22 cellular contexts compared by ENCODE assay signal in genomic region chr15:88748081-88748480, GRCh38. TPM values are rescaled to one million over a fixed set of nuclear protein-coding genes. Genes with fewer than 3 reads are reported as not detected.
DNase-seq lines count a peak whose midpoint lies in the region; TF ChIP-seq lines count a peak whose summit lies in the region.
"Had no signal": no experiment of that assay in that cellular context is flagged by ENCODE, and none has a peak within 500 bp of the region (broad histone marks: within the 10 kb centered on the region; RNA-seq: fewer than 3 reads in every experiment).

No MANE protein-coding gene starts in this region.

- no peaks in the 10 kb centered on the region for H3K9me2 ChIP-seq in MM.1S (replicated peaks; ENCODE audit: insufficient read depth, low read length)
- H3K9me2 ChIP-seq: SK-N-SH had no signal

- no peak overlapping the region for H3K9ac ChIP-seq in MM.1S (ENCODE audit: low read length)
- H3K9ac ChIP-seq: SK-N-SH had no signal

- H3K4me3 ChIP-seq in ascending aorta (no peak overlapping the region), WERI-Rb-1 (ENCODE audit: low read depth, low read length) (no peak overlapping the region), MM.1S (ENCODE audit: low read length) (no peak overlapping the region)

- intact Hi-C loops in ascending aorta (cut with DNase I), result loop anchor here (1.0 to 5.0 kb wide), 3 partner anchors 57 to 91 kb away; no protein-coding TSS in a partner anchor

- no peak overlapping the region for H2AFZ ChIP-seq in MM.1S (ENCODE audit: low read length)

- H3K4me1 ChIP-seq in ascending aorta (peaks cover 4 to 48% of the 10 kb centered on the region in 2 donors), MM.1S (ENCODE audit: low read length) (peaks cover 8% of the 10 kb centered on the region)
- H3K4me1 ChIP-seq: BE2C had no signal

- H3K36me3 ChIP-seq in ascending aorta, result no peaks in the 10 kb centered on the region
- H3K36me3 ChIP-seq in WERI-Rb-1, result no peaks in the 10 kb centered on the region
- no peaks in the 10 kb centered on the region for H3K36me3 ChIP-seq in MM.1S (replicated peaks; ENCODE audit: insufficient read depth, low read length)
- H3K36me3 ChIP-seq: BE2C had no signal

- H3K79me2 ChIP-seq in MM.1S (ENCODE audit: low read length), result no peaks in the 10 kb centered on the region

- H4K20me1 ChIP-seq in MM.1S (ENCODE audit: insufficient read depth, low read length), result no peaks in the 10 kb centered on the region

- H3K27ac ChIP-seq in ascending aorta (peak overlapping the region; percentile 76 to 85), WERI-Rb-1 (no peak overlapping the region), substantia nigra (ENCODE audit: low read depth, low read length, poor library complexity, severe bottlenecking) (no peak overlapping the region), MM.1S (ENCODE audit: low read length) (no peak overlapping the region)

- H3F3A ChIP-seq in MM.1S (ENCODE audit: insufficient read depth, low read length), result peaks cover 5% of the 10 kb centered on the region; the same call in 1 of the 2 replicates

- DNase-seq in ascending aorta (ENCODE audit: low spot score in 2 of 2) (no peak), hepatic stellate cell (ENCODE audit: low spot score) (peak; percentile 35), stromal cell of bone marrow (ENCODE audit: low read depth) (peak; percentile 54), NCI-H2227 treated with DMSO at 0.1 percent for 48 hours (lab: John Stamatoyannopoulos, UW) (no peak), WERI-Rb-1 (no peak), substantia nigra (lab: John Stamatoyannopoulos, UW) (no peak), MM.1S (no peak)
- DNase-seq: BE2C, DMS153, DND-41, NCI-H1092 treated with DMSO at 0.1 percent for 48 hours, NCI-H1436, NCI-H187, NCI-H2081 treated with DMSO at 0.1 percent for 48 hours, NCI-H2171, NCI-H345, NCI-H524, NCI-H748 treated with DMSO at 0.1 percent for 48 hours, PC-3, SK-N-SH had no signal

- H3K27me3 ChIP-seq in ascending aorta (no peaks in the 10 kb centered on the region), WERI-Rb-1 (ENCODE audit: insufficient read depth, low read depth, severe bottlenecking) (no peaks in the 10 kb centered on the region), MM.1S (replicated peaks; ENCODE audit: insufficient read depth, low read length) (no peaks in the 10 kb centered on the region)

- TF ChIP-seq CTCF in ascending aorta (IDR thresholded peaks at IDR 0.05) (no peak), WERI-Rb-1 (IDR thresholded peaks at IDR 0.05; ENCODE audit: low read depth, low read length) (no peak), MM.1S (IDR thresholded peaks at IDR 0.05; ENCODE audit: low read length) (no peak)

- no peaks in the 10 kb centered on the region for H3K9me3 ChIP-seq in ascending aorta
- no peaks in the 10 kb centered on the region for H3K9me3 ChIP-seq in WERI-Rb-1 (ENCODE audit: severe bottlenecking)
- no peaks in the 10 kb centered on the region for H3K9me3 ChIP-seq in MM.1S (replicated peaks; ENCODE audit: insufficient read depth, low read length)
- H3K9me3 ChIP-seq: SK-N-SH had no signal

- no peak overlapping the region for H3K4me2 ChIP-seq in MM.1S (ENCODE audit: low read depth, low read length)
- H3K4me2 ChIP-seq: SK-N-SH had no signal

RNA-seq across cellular contexts. Expression of gene ACAN, which starts 55.2 kb away (rescaled TPM):
- 113 TPM for total RNA-seq in ascending aorta
- total RNA-seq: A673, HT-29, PC-3 had no signal

Comparison
In these comparisons a context has a peak if more than half of its experiments do, and no peak if none do; other contexts are left out.
1. DNase-seq: peak in hepatic stellate cell (single experiment) and stromal cell of bone marrow (single experiment); none in ascending aorta (0 of 2), NCI-H2227 treated with DMSO at 0.1 percent for 48 hours (single experiment), WERI-Rb-1 (single experiment), substantia nigra (0 of 49) and MM.1S (single experiment).
2. H3K27ac ChIP-seq: peak in ascending aorta (2 of 2); none in WERI-Rb-1 (single experiment), substantia nigra (single experiment) and MM.1S (single experiment).